Comparison of ENCODE assay signal across 8 cellular contexts in genomic region chr14:105065280-105066228, GRCh38. TPM values are rescaled to one million over a fixed set of nuclear protein-coding genes. Genes with fewer than 3 reads are reported as not detected.
A peak's percentile ranks its signal among the peaks of the same experiment; 100 is the strongest.
DNase-seq lines count a peak whose midpoint lies in the region; ATAC-seq lines count a peak whose summit lies in the region.

Gene GPR132 (minus strand): TSS chr14:105065430. CDS start chr14:105055420, 10,010 bp downstream.

- H3K4me1 ChIP-seq in mesodermal cell (ENCODE audit: control insufficient read depth, insufficient read depth, low read length, poor library complexity, severe bottlenecking), result peaks cover 52% of the 10 kb centered on the region

- H3K4me3 Mint-ChIP-seq in activated naive CD4-positive, alpha-beta T cell treated with anti-CD3 and anti-CD28 coated beads, Interleukin-2, amount 50 U/mL, for 24 hours, result peak within 1 kb of the TSS; percentile 95
- H3K4me3 Mint-ChIP-seq in stimulated activated naive B cell treated with anti-CD40 and anti-IgM and Interleukin-4, amounts not matched to agents 10 μg/mL and 1 μg/mL and 100 μg/mL, for 72 hours, result peak within 1 kb of the TSS; percentile 100

- no peaks in the 10 kb centered on the region for H3K9me3 ChIP-seq in mesodermal cell (ENCODE audit: control insufficient read depth, low read length)

- no peaks in the 10 kb centered on the region for H3K36me3 Mint-ChIP-seq in activated naive CD4-positive, alpha-beta T cell treated with anti-CD3 and anti-CD28 coated beads, Interleukin-2, amount 50 U/mL, for 24 hours
- peaks cover 27 to 42% of the 10 kb centered on the region in 2 donors for H3K36me3 Mint-ChIP-seq in stimulated activated naive B cell treated with anti-CD40 and anti-IgM and Interleukin-4, amounts not matched to agents 10 μg/mL and 1 μg/mL and 100 μg/mL, for 72 hours

- 90 to 92% methylated on average over 14 to 15 of the region's 22 CpGs for WGBS in mesodermal cell (ENCODE audit: insufficient coverage in 2 of 2), 2 experiments

- peak; percentile 45 for ATAC-seq in GM18511 (IDR thresholded peaks at IDR 0.05; ENCODE audit: unreplicated experiment)
- ATAC-seq in HG03039 (IDR thresholded peaks at IDR 0.05; ENCODE audit: unreplicated experiment), result peak; percentile 41
- ATAC-seq in stimulated activated naive B cell treated with anti-CD40 and anti-IgM and Interleukin-4, amounts not matched to agents 10 μg/mL and 1 μg/mL and 100 μg/mL, for 72 hours (replicated peaks), result peak; percentile 67 to 74
- ATAC-seq in HG03025 (IDR thresholded peaks at IDR 0.05; ENCODE audit: low FRiP score, unreplicated experiment), result no peak

- H3K27me3 Mint-ChIP-seq in activated naive CD4-positive, alpha-beta T cell treated with anti-CD3 and anti-CD28 coated beads, Interleukin-2, amount 50 U/mL, for 24 hours, result no peaks in the 10 kb centered on the region
- H3K27me3 Mint-ChIP-seq in stimulated activated naive B cell treated with anti-CD40 and anti-IgM and Interleukin-4, amounts not matched to agents 10 μg/mL and 1 μg/mL and 100 μg/mL, for 72 hours, result no peaks in the 10 kb centered on the region

- H3K4me1 Mint-ChIP-seq in activated naive CD4-positive, alpha-beta T cell treated with anti-CD3 and anti-CD28 coated beads, Interleukin-2, amount 50 U/mL, for 24 hours, result peaks cover 61% of the 10 kb centered on the region
- H3K4me1 Mint-ChIP-seq in stimulated activated naive B cell treated with anti-CD40 and anti-IgM and Interleukin-4, amounts not matched to agents 10 μg/mL and 1 μg/mL and 100 μg/mL, for 72 hours, result peaks cover 52 to 99% of the 10 kb centered on the region in 2 donors

- H3K27ac Mint-ChIP-seq in activated naive CD4-positive, alpha-beta T cell treated with anti-CD3 and anti-CD28 coated beads, Interleukin-2, amount 50 U/mL, for 24 hours, result peak within 1 kb of the TSS; percentile 92
- H3K27ac Mint-ChIP-seq in stimulated activated naive B cell treated with anti-CD40 and anti-IgM and Interleukin-4, amounts not matched to agents 10 μg/mL and 1 μg/mL and 100 μg/mL, for 72 hours, result peak within 1 kb of the TSS; percentile 99

- no peaks in the 10 kb centered on the region for H3K36me3 ChIP-seq in mesodermal cell (ENCODE audit: control insufficient read depth, insufficient read depth, low read length)

- peak within 1 kb of the TSS; percentile 23 for H3K27ac ChIP-seq in mesodermal cell (ENCODE audit: low read depth, low read length, severe bottlenecking)

- no peak within 1 kb of the TSS for H3K4me3 ChIP-seq in mesodermal cell (ENCODE audit: extremely low read depth, insufficient read depth, low read length, poor library complexity, severe bottlenecking)

- DNase-seq in SW480 (ENCODE audit: low spot score) (peak; percentile 86), NCI-H748 treated with DMSO at 0.1 percent for 48 hours (lab: John Stamatoyannopoulos, UW) (no peak)
- peak; percentile 91 for DNase-seq in stimulated activated naive B cell treated with anti-CD40 and anti-IgM and Interleukin-4, amounts not matched to agents 10 μg/mL and 1 μg/mL and 100 μg/mL, for 72 hours

- H3K9me3 Mint-ChIP-seq in activated naive CD4-positive, alpha-beta T cell treated with anti-CD3 and anti-CD28 coated beads, Interleukin-2, amount 50 U/mL, for 24 hours, result no peaks in the 10 kb centered on the region
- H3K9me3 Mint-ChIP-seq in stimulated activated naive B cell treated with anti-CD40 and anti-IgM and Interleukin-4, amounts not matched to agents 10 μg/mL and 1 μg/mL and 100 μg/mL, for 72 hours, result peaks cover 0 to 4% of the 10 kb centered on the region in 2 donors

RNA-seq across cellular contexts. Expression of gene GPR132, which starts in this region (rescaled TPM):
- polyA plus RNA-seq in mesodermal cell (2013, experiment 1 of 2), result 0.59 TPM
- 0.86 TPM for polyA plus RNA-seq in mesodermal cell (2013, experiment 2 of 2)
